23 cellular contexts compared by ENCODE assay signal in genomic region chr22:19405133-19405532, GRCh38.
"Had no signal": no experiment of that assay in that cellular context is flagged by ENCODE, and none has a peak within 500 bp of the region (broad histone marks: within the 10 kb centered on the region; RNA-seq: fewer than 3 reads in every experiment).

No MANE protein-coding gene starts in this region.

- H3K9me3 Mint-ChIP-seq: activated B cell treated with CpG ODN at 0.5 μM for 24 hours; activated CD4-positive, alpha-beta memory T cell treated with anti-CD3 and anti-CD28 coated beads, Interleukin-2, amount 10 ng/mL, durations not matched to agents 7 days and 5 days; activated CD4-positive, alpha-beta T cell treated with anti-CD3 and anti-CD28 coated beads, Interleukin-2, amount 10 ng/mL, durations not matched to agents 7 days and 5 days; activated naive CD4-positive, alpha-beta T cell treated with anti-CD3 and anti-CD28 coated beads, Interleukin-2, amount 10 ng/mL, durations not matched to agents 7 days and 5 days; activated naive CD8-positive, alpha-beta T cell treated with anti-CD3 and anti-CD28 coated beads for 36 hours; activated T-helper 2 cell treated with anti-CD3 and anti-CD28 coated beads, Interferon-gamma antibody, Interleukin-2, Interleukin-4, amounts not matched to agents 10 μg/mL and 5 μg/mL and 100 μg/mL, durations not matched to agents 14 hours and 24 hours and 36 hours had no signal

- DNase-seq: activated B cell treated with CpG ODN at 0.5 μM for 24 hours; activated CD4-positive, alpha-beta memory T cell treated with anti-CD3 and anti-CD28 coated beads, Interleukin-2, amount 10 ng/mL, durations not matched to agents 7 days and 5 days; activated CD4-positive, alpha-beta T cell treated with anti-CD3 and anti-CD28 coated beads for 1 hour; activated CD4-positive, alpha-beta T cell treated with anti-CD3 and anti-CD28 coated beads, Interleukin-2, amount 10 ng/mL, durations not matched to agents 7 days and 5 days; activated gamma-delta T cell treated with Interleukin-2 at 50 U/mL for 16 hours; activated naive CD4-positive, alpha-beta T cell treated with anti-CD3 and anti-CD28 coated beads, Interleukin-2, amount 10 ng/mL, durations not matched to agents 7 days and 5 days; activated naive CD8-positive, alpha-beta T cell treated with anti-CD3 and anti-CD28 coated beads for 36 hours; activated T-cell treated with anti-CD3 and anti-CD28 coated beads for 4 hours; activated T-cell treated with anti-CD3 and anti-CD28 coated beads, Interleukin-2, amount 50 U/mL, for 48 hours; cerebellar nuclear complex; MM.1S; NCI-H1105 treated with DMSO at 0.1 percent for 48 hours; NCI-H1436 treated with DMSO at 0.1 percent for 48 hours; NCI-H187; NCI-H2081 treated with DMSO at 0.1 percent for 48 hours; NCI-H446; NCI-H524; PC-9; SHP77 treated with DMSO at 0.1 percent for 48 hours; T-helper 2 cell; T1000 had no signal

- H3K4me1 Mint-ChIP-seq: activated CD4-positive, alpha-beta memory T cell treated with anti-CD3 and anti-CD28 coated beads, Interleukin-2, amount 10 ng/mL, durations not matched to agents 7 days and 5 days; activated CD4-positive, alpha-beta T cell treated with anti-CD3 and anti-CD28 coated beads, Interleukin-2, amount 10 ng/mL, durations not matched to agents 7 days and 5 days; activated naive CD4-positive, alpha-beta T cell treated with anti-CD3 and anti-CD28 coated beads, Interleukin-2, amount 10 ng/mL, durations not matched to agents 7 days and 5 days; activated naive CD8-positive, alpha-beta T cell treated with anti-CD3 and anti-CD28 coated beads for 36 hours had no signal

- H3K4me3 Mint-ChIP-seq: activated B cell treated with CpG ODN at 0.5 μM for 24 hours; activated CD4-positive, alpha-beta memory T cell treated with anti-CD3 and anti-CD28 coated beads, Interleukin-2, amount 10 ng/mL, durations not matched to agents 7 days and 5 days; activated CD4-positive, alpha-beta T cell treated with anti-CD3 and anti-CD28 coated beads, Interleukin-2, amount 10 ng/mL, durations not matched to agents 7 days and 5 days; activated naive CD4-positive, alpha-beta T cell treated with anti-CD3 and anti-CD28 coated beads, Interleukin-2, amount 10 ng/mL, durations not matched to agents 7 days and 5 days; activated naive CD8-positive, alpha-beta T cell treated with anti-CD3 and anti-CD28 coated beads for 36 hours had no signal

- H3K27me3 Mint-ChIP-seq: activated B cell treated with CpG ODN at 0.5 μM for 24 hours; activated CD4-positive, alpha-beta memory T cell treated with anti-CD3 and anti-CD28 coated beads, Interleukin-2, amount 10 ng/mL, durations not matched to agents 7 days and 5 days; activated CD4-positive, alpha-beta T cell treated with anti-CD3 and anti-CD28 coated beads, Interleukin-2, amount 10 ng/mL, durations not matched to agents 7 days and 5 days; activated naive CD4-positive, alpha-beta T cell treated with anti-CD3 and anti-CD28 coated beads, Interleukin-2, amount 10 ng/mL, durations not matched to agents 7 days and 5 days; activated naive CD8-positive, alpha-beta T cell treated with anti-CD3 and anti-CD28 coated beads for 36 hours had no signal

- H3K27ac Mint-ChIP-seq: activated CD4-positive, alpha-beta memory T cell treated with anti-CD3 and anti-CD28 coated beads, Interleukin-2, amount 10 ng/mL, durations not matched to agents 7 days and 5 days; activated naive CD4-positive, alpha-beta T cell treated with anti-CD3 and anti-CD28 coated beads, Interleukin-2, amount 10 ng/mL, durations not matched to agents 7 days and 5 days; activated naive CD8-positive, alpha-beta T cell treated with anti-CD3 and anti-CD28 coated beads for 36 hours; activated T-helper 2 cell treated with anti-CD3 and anti-CD28 coated beads, Interferon-gamma antibody, Interleukin-2, Interleukin-4, amounts not matched to agents 10 μg/mL and 5 μg/mL and 100 μg/mL, durations not matched to agents 14 hours and 24 hours and 36 hours had no signal

- FAIRE-seq: TTC549 had no signal

- H3K4me3 ChIP-seq: PC-9 had no signal

- H3K27ac ChIP-seq: PC-9 had no signal
